ENCODE assay signal across 26 cellular contexts in the genomic region with DNA sequence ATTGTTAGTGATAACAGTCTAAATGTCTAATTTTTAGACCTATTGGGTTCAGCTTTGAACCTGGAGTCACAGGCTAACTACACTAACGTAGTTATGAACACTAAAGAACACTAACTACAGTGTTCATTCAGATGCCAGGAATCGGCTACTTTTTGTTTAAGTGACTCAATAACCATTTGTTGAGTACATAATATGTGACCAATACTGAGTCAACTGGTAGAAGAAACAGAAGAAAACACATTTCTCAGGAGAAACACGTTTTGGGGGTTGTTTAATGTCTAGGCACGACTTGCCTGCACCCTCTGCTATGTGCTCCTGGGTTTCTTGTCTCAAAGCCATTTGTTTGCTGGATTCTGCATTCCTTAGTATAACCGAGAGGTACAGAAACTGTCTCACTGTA. TPM values are rescaled to one million over a fixed set of nuclear protein-coding genes. Genes with fewer than 3 reads are reported as not detected.
"Had no signal": no experiment of that assay in that cellular context is flagged by ENCODE, and none has a peak within 500 bp of the region (broad histone marks: within the 10 kb centered on the region; RNA-seq: fewer than 3 reads in every experiment).

No MANE protein-coding gene starts in this region.

- ATAC-seq: activated T-cell treated with anti-CD3 and anti-CD28 coated beads, Interleukin-2, amount 50 U/mL, for 4 hours; gastrocnemius medialis; natural killer cell; T-cell; upper lobe of right lung had no signal

- DNase-seq: activated CD4-positive, CD25-positive, alpha-beta regulatory T cell treated with anti-CD3 and anti-CD28 coated beads, Interleukin-2, amount 50 U/mL, for 72 hours; activated naive CD4-positive, alpha-beta T cell treated with Interleukin-2 at 50 U/mL for 16 hours; activated naive CD8-positive, alpha-beta T cell treated with anti-CD3 and anti-CD28 coated beads, Interleukin-2, amount 10 ng/mL, durations not matched to agents 7 days and 5 days; activated T-cell treated with anti-CD3 and anti-CD28 coated beads, Interleukin-2, amount 50 U/mL, for 4 hours; amniotic stem cell; effector CD4-positive, alpha-beta T cell; gastrocnemius medialis; head of caudate nucleus; hypothalamus; left ventricle myocardium inferior; midbrain; natural killer cell; stimulated activated CD4-positive, alpha-beta T cell treated with anti-CD3 and anti-CD28 coated beads, Interleukin-12 subunit alpha, Interleukin-12 subunit beta, amount 100 ng/mL, for 4 hours; stimulated activated CD4-positive, alpha-beta T cell treated with anti-CD3 and anti-CD28 coated beads, Interleukin-4, amount 100 ng/mL, for 4 hours; substantia nigra; T-cell; thyroid gland; upper lobe of right lung; WERI-Rb-1 had no signal

- FAIRE-seq: endometrium had no signal

- H3K4me3 ChIP-seq: gastrocnemius medialis, left ventricle myocardium inferior, thyroid gland, upper lobe of right lung had no signal

RNA-seq across cellular contexts. Expression of a gene that starts 18.6 kb away (rescaled TPM):
- total RNA-seq: activated naive CD8-positive, alpha-beta T cell treated with anti-CD3 and anti-CD28 coated beads, Interleukin-2, amount 10 ng/mL, durations not matched to agents 7 days and 5 days; cardiac septum; chondrocyte; gastrocnemius medialis; left ventricle myocardium inferior; lung microvascular endothelial cell; osteocyte; progenitor cell of endocrine pancreas; skeletal muscle tissue; thyroid gland had no signal
